ENCODE assay signal across 1 cellular context in genomic region chr19:41870401-41870873, GRCh38.
TF ChIP-seq lines count a peak whose summit lies in the region.

No MANE protein-coding gene starts in this region.

TF ChIP-seq in HEK293, 187 proteins besides CTCF, POLR2A, EP300 and RAD21 (continued from another document):
- no peak for TF ChIP-seq KLF7 (tag by site-specific recombination; IDR thresholded peaks at IDR 0.05; ENCODE audit: borderline replicate concordance)
- no peak for TF ChIP-seq ZNF138 (tag by site-specific recombination; IDR thresholded peaks at IDR 0.05; ENCODE audit: borderline replicate concordance)
- no peak for TF ChIP-seq ZNF433 (tag by site-specific recombination; IDR thresholded peaks at IDR 0.05; ENCODE audit: low read depth)
- peak; percentile 84 for TF ChIP-seq ZNF362 (tag by site-specific recombination; IDR thresholded peaks at IDR 0.05)
- TF ChIP-seq ZNF747 (tag by site-specific recombination; IDR thresholded peaks at IDR 0.05): no peak
- no peak for TF ChIP-seq ZNF558 (tag by site-specific recombination; IDR thresholded peaks at IDR 0.05)
- TF ChIP-seq IKZF3 (tag by site-specific recombination; IDR thresholded peaks at IDR 0.05): 0 out of 2 replicates have a peak, but pooled peaks have one; percentile 8
- TF ChIP-seq ZBTB8A (tag by site-specific recombination; IDR thresholded peaks at IDR 0.05): no peak
- no peak for TF ChIP-seq YY2 (tag by site-specific recombination; IDR thresholded peaks at IDR 0.05)
- TF ChIP-seq HOXC10 (CRISPR knock-in tag; IDR thresholded peaks at IDR 0.05): no peak
- no peak for TF ChIP-seq ZNF513 (tag by site-specific recombination; IDR thresholded peaks at IDR 0.05)
- no peak for TF ChIP-seq SALL2 (tag by site-specific recombination; IDR thresholded peaks at IDR 0.05; ENCODE audit: borderline replicate concordance)
- no peak for TF ChIP-seq ZNF121 (tag by site-specific recombination; IDR thresholded peaks at IDR 0.05)
- no peak for TF ChIP-seq TSHZ1 (tag by site-specific recombination; IDR thresholded peaks at IDR 0.05; ENCODE audit: borderline replicate concordance)
- 0 out of 2 replicates have a peak, but pooled peaks have one; percentile 14 for TF ChIP-seq ZBTB17 (tag by site-specific recombination; IDR thresholded peaks at IDR 0.05)
- peak; percentile 44; the same call in 1 of the 2 replicates for TF ChIP-seq GLIS2 (tag by site-specific recombination; IDR thresholded peaks at IDR 0.05)
- TF ChIP-seq GLI2 (tag by site-specific recombination; IDR thresholded peaks at IDR 0.05; ENCODE audit: borderline replicate concordance, low read depth): no peak
- TF ChIP-seq ZNF600 (tag by site-specific recombination; IDR thresholded peaks at IDR 0.05): peak; percentile 83
- no peak for TF ChIP-seq ZNF692 (tag by site-specific recombination; IDR thresholded peaks at IDR 0.05)
